ENCODE assay signal across 1 cellular context in genomic region chr19:1449467-1450442, GRCh38.
TF ChIP-seq lines count a peak whose summit lies in the region.

Gene APC2, plus strand, starts transcription at chr19:1450121. Its CDS starts 2,881 bp downstream, at chr19:1453002.

TF ChIP-seq in HepG2, 621 proteins besides CTCF, POLR2A, EP300 and RAD21 (continued from another document):
- TF ChIP-seq ZUFSP (CRISPR knock-in tag; IDR thresholded peaks at IDR 0.05; ENCODE audit: borderline replicate concordance): no peak
- peak; percentile 77 for TF ChIP-seq RFX1 (IDR thresholded peaks at IDR 0.05)
- no peak for TF ChIP-seq KDM2A (CRISPR knock-in tag; IDR thresholded peaks at IDR 0.05; ENCODE audit: borderline replicate concordance, low read depth)
- no peak for TF ChIP-seq ZBTB20 (CRISPR knock-in tag; IDR thresholded peaks at IDR 0.05; ENCODE audit: borderline replicate concordance, low read depth)
- peak; percentile 62; the same call in 1 of the 2 replicates for TF ChIP-seq EZH2 (conservative IDR thresholded peaks at IDR 0.05; ENCODE audit: low read depth, low read length)
- TF ChIP-seq, protein P1, sequence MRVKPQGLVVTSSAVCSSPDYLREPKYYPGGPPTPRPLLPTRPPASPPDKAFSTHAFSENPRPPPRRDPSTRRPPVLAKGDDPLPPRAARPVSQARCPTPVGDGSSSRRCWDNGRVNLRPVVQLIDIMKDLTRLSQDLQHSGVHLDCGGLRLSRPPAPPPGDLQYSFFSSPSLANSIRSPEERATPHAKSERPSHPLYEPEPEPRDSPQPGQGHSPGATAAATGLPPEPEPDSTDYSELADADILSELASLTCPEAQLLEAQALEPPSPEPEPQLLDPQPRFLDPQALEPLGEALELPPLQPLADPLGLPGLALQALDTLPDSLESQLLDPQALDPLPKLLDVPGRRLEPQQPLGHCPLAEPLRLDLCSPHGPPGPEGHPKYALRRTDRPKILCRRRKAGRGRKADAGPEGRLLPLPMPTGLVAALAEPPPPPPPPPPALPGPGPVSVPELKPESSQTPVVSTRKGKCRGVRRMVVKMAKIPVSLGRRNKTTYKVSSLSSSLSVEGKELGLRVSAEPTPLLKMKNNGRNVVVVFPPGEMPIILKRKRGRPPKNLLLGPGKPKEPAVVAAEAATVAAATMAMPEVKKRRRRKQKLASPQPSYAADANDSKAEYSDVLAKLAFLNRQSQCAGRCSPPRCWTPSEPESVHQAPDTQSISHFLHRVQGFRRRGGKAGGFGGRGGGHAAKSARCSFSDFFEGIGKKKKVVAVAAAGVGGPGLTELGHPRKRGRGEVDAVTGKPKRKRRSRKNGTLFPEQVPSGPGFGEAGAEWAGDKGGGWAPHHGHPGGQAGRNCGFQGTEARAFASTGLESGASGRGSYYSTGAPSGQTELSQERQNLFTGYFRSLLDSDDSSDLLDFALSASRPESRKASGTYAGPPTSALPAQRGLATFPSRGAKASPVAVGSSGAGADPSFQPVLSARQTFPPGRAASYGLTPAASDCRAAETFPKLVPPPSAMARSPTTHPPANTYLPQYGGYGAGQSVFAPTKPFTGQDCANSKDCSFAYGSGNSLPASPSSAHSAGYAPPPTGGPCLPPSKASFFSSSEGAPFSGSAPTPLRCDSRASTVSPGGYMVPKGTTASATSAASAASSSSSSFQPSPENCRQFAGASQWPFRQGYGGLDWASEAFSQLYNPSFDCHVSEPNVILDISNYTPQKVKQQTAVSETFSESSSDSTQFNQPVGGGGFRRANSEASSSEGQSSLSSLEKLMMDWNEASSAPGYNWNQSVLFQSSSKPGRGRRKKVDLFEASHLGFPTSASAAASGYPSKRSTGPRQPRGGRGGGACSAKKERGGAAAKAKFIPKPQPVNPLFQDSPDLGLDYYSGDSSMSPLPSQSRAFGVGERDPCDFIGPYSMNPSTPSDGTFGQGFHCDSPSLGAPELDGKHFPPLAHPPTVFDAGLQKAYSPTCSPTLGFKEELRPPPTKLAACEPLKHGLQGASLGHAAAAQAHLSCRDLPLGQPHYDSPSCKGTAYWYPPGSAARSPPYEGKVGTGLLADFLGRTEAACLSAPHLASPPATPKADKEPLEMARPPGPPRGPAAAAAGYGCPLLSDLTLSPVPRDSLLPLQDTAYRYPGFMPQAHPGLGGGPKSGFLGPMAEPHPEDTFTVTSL (CRISPR knock-in tag; IDR thresholded peaks at IDR 0.05; ENCODE audit: borderline replicate concordance): no peak
- TF ChIP-seq NR2F1 (CRISPR knock-in tag; IDR thresholded peaks at IDR 0.05): no peak
- TF ChIP-seq, protein P2, sequence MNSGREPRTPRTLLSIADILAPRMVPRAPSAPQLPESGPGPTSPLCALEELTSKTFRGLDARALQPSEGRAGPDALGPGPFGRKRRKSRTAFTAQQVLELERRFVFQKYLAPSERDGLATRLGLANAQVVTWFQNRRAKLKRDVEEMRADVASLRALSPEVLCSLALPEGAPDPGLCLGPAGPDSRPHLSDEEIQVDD (CRISPR knock-in tag; IDR thresholded peaks at IDR 0.05; ENCODE audit: borderline replicate concordance): no peak
- TF ChIP-seq ZFP36L2 (CRISPR knock-in tag; IDR thresholded peaks at IDR 0.05): no peak
- no peak for TF ChIP-seq MYNN (CRISPR knock-in tag; IDR thresholded peaks at IDR 0.05; ENCODE audit: low read depth)
- TF ChIP-seq ZNF615 (CRISPR knock-in tag; IDR thresholded peaks at IDR 0.05; ENCODE audit: borderline replicate concordance): no peak
- TF ChIP-seq DR1 (CRISPR knock-in tag; IDR thresholded peaks at IDR 0.05): no peak
- peak; percentile 75 for TF ChIP-seq NFYC (CRISPR knock-in tag; IDR thresholded peaks at IDR 0.05)
- no peak for TF ChIP-seq ZZZ3 (CRISPR knock-in tag; IDR thresholded peaks at IDR 0.05; ENCODE audit: borderline replicate concordance)
- no peak for TF ChIP-seq TOE1 (CRISPR knock-in tag; IDR thresholded peaks at IDR 0.05)
- no peak for TF ChIP-seq CBX5 (CRISPR knock-in tag; IDR thresholded peaks at IDR 0.05; ENCODE audit: borderline replicate concordance)
- TF ChIP-seq ZFP90 (CRISPR knock-in tag; IDR thresholded peaks at IDR 0.05; ENCODE audit: borderline replicate concordance): no peak
- no peak for TF ChIP-seq TMF1 (CRISPR knock-in tag; IDR thresholded peaks at IDR 0.05; ENCODE audit: low read depth)
- TF ChIP-seq TBP (CRISPR knock-in tag; IDR thresholded peaks at IDR 0.05): no peak
- peak; percentile 56; the same call in 1 of the 2 replicates for TF ChIP-seq RFX3 (CRISPR knock-in tag; IDR thresholded peaks at IDR 0.05)
- no peak for TF ChIP-seq SSRP1 (CRISPR knock-in tag; IDR thresholded peaks at IDR 0.05)
- no peak for TF ChIP-seq E2F2 (CRISPR knock-in tag; IDR thresholded peaks at IDR 0.05; ENCODE audit: borderline replicate concordance)
- TF ChIP-seq, protein P3, sequence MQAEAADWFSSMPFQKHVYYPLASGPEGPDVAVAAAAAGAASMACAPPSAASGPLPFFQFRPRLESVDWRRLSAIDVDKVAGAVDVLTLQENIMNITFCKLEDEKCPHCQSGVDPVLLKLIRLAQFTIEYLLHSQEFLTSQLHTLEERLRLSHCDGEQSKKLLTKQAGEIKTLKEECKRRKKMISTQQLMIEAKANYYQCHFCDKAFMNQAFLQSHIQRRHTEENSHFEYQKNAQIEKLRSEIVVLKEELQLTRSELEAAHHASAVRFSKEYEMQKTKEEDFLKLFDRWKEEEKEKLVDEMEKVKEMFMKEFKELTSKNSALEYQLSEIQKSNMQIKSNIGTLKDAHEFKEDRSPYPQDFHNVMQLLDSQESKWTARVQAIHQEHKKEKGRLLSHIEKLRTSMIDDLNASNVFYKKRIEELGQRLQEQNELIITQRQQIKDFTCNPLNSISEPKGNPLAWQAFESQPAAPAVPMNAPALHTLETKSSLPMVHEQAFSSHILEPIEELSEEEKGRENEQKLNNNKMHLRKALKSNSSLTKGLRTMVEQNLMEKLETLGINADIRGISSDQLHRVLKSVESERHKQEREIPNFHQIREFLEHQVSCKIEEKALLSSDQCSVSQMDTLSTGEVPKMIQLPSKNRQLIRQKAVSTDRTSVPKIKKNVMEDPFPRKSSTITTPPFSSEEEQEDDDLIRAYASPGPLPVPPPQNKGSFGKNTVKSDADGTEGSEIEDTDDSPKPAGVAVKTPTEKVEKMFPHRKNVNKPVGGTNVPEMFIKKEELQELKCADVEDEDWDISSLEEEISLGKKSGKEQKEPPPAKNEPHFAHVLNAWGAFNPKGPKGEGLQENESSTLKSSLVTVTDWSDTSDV (CRISPR knock-in tag; IDR thresholded peaks at IDR 0.05): no peak
- no peak for TF ChIP-seq PAXIP1 (CRISPR knock-in tag; conservative IDR thresholded peaks at IDR 0.05)
- no peak for TF ChIP-seq ZNF878 (CRISPR knock-in tag; IDR thresholded peaks at IDR 0.05)
- no peak for TF ChIP-seq ZNF367 (CRISPR knock-in tag; IDR thresholded peaks at IDR 0.05; ENCODE audit: borderline replicate concordance)
- TF ChIP-seq ZNF776 (CRISPR knock-in tag; IDR thresholded peaks at IDR 0.05): no peak
- TF ChIP-seq ZC3H13 (CRISPR knock-in tag; IDR thresholded peaks at IDR 0.05): no peak
- no peak for TF ChIP-seq JDP2 (CRISPR knock-in tag; IDR thresholded peaks at IDR 0.05; ENCODE audit: borderline replicate concordance)
- TF ChIP-seq SP140L (CRISPR knock-in tag; IDR thresholded peaks at IDR 0.05; ENCODE audit: borderline replicate concordance): no peak
- no peak for TF ChIP-seq MED13 (CRISPR knock-in tag; IDR thresholded peaks at IDR 0.05)
- TF ChIP-seq SCMH1 (CRISPR knock-in tag; IDR thresholded peaks at IDR 0.05; ENCODE audit: borderline replicate concordance): no peak
